8 cellular contexts compared by ENCODE assay signal in the genomic region with DNA sequence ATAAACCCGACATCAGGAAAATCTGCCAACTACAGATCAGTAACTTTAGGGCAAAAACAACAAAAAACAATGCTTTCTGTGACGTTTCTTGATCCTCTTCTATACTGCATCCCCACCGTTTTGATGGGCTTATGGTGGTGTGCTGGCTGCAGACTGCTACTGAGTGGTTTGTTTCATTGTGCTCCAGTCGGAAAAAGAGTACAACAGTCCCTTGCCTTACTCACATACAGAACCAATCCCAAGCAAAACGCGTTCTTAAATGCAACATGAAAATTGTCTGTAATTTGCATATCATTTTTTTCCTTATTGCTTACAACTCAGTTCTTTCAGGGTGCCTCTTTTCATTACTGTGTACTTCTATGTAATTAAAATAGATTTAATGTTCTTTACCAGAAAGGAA. TPM values are rescaled to one million over a fixed set of nuclear protein-coding genes. Genes with fewer than 3 reads are reported as not detected.
A peak's percentile ranks its signal among the peaks of the same experiment; 100 is the strongest.
DNase-seq lines count a peak whose midpoint lies in the region; ATAC-seq, FAIRE-seq and TF ChIP-seq lines count a peak whose summit lies in the region.
"Had no signal": no experiment of that assay in that cellular context is flagged by ENCODE, and none has a peak within 500 bp of the region (broad histone marks: within the 10 kb centered on the region; RNA-seq: fewer than 3 reads in every experiment).

No MANE protein-coding gene starts in this region.

- no peak for TF ChIP-seq POLR2A in endothelial cell of umbilical vein (IDR thresholded peaks at IDR 0.05; ENCODE audit: low read depth, low read length)

- DNase-seq in HAP-1 (ENCODE audit: low spot score in 2 of 2) (peak in 1 of 2 experiments; percentile 28), PC-9 (no peak), endothelial cell of umbilical vein (ENCODE audit: low read depth, low spot score) (peak; percentile 54), iPS-NIHi11 (ENCODE audit: low spot score) (no peak), NCI-H128 (lab: John Stamatoyannopoulos, UW; ENCODE audit: unreplicated experiment) (no peak)

- BruUV-seq in PC-9 (replicated peaks; lab: Mats Ljungman, UMichigan) (no TSS peak), endothelial cell of umbilical vein (replicated peaks; lab: Mats Ljungman, UMichigan) (no TSS peak)

- dilution Hi-C loops in endothelial cell of umbilical vein (cut with MboI; ENCODE audit: extremely low pct_ligation_motif_present, low sequenced_read_pairs): no loop called here

- H3K27me3 ChIP-seq in HAP-1 (ENCODE audit: low read depth) (no peaks in the 10 kb centered on the region), PC-9 (ENCODE audit: insufficient read depth, low read depth) (no peaks in the 10 kb centered on the region), endothelial cell of umbilical vein (ENCODE audit: control insufficient read depth in 2 of 2, insufficient read depth in 2 of 2, low read length in 2 of 2) (no peaks in the 10 kb centered on the region), neutrophil (no peaks in the 10 kb centered on the region)

- H3K9me3 ChIP-seq in HAP-1 (no peaks in the 10 kb centered on the region), PC-9 (ENCODE audit: insufficient read depth, low read depth) (no peaks in the 10 kb centered on the region), endothelial cell of umbilical vein (replicated peaks; ENCODE audit: control insufficient read depth, insufficient read depth, low read length) (no peaks in the 10 kb centered on the region), neutrophil (no peaks in the 10 kb centered on the region)

- POLR2A ChIA-PET in PC-9 (lab: Charles Lee; ENCODE audit: unreplicated experiment) (no interaction called here), endothelial cell of umbilical vein (lab: Charles Lee) (no interaction called here)

- H3K4me3 ChIP-seq in HAP-1: peak overlapping the region; percentile 69
- peak overlapping the region; percentile 85 for H3K4me3 ChIP-seq in PC-9
- H3K4me3 ChIP-seq in endothelial cell of umbilical vein (replicated peaks in 1 of 3; ENCODE audit: insufficient read depth in 1 of 3, low read depth in 1 of 3, low read length in 3 of 3): peak overlapping the region; percentile 71 to 100 (median 92)
- peak overlapping the region; percentile 84 to 93 for H3K4me3 ChIP-seq in neutrophil (ENCODE audit: low read depth in 1 of 2, low read length in 1 of 2)

- no peak for ATAC-seq in HG02973 (IDR thresholded peaks at IDR 0.05; ENCODE audit: unreplicated experiment)

- intact Hi-C loops in PC-9 (cut with micrococcal nuclease; ENCODE audit: unreplicated experiment) (loop anchor here (2.0 to 10.0 kb wide), 3 partner anchors 233 to 683 kb away; no protein-coding TSS in a partner anchor), endothelial cell of umbilical vein (cut with micrococcal nuclease) (loop anchor here (1.0 to 5.0 kb wide), 5 partner anchors 23 to 382 kb away; no protein-coding TSS in a partner anchor)

- H3K27ac ChIP-seq in PC-9: peak overlapping the region; percentile 99; the same call in 1 of the 2 replicates
- peak overlapping the region; percentile 79 for H3K27ac ChIP-seq in endothelial cell of umbilical vein (ENCODE audit: insufficient read depth, low read depth, low read length)
- peak overlapping the region; percentile 92 for H3K27ac ChIP-seq in neutrophil

- TF ChIP-seq CTCF in PC-9 (conservative IDR thresholded peaks at IDR 0.05) (no peak), endothelial cell of umbilical vein (IDR thresholded peaks at IDR 0.05; ENCODE audit: extremely low read depth in 1 of 2, insufficient read depth in 1 of 2, low read depth in 1 of 2, low read length in 2 of 2) (no peak), neutrophil (IDR thresholded peaks at IDR 0.05) (no peak)

- H3K9ac ChIP-seq in endothelial cell of umbilical vein (replicated peaks; ENCODE audit: extremely low read depth, insufficient read depth, low read length): peak overlapping the region; percentile 98

- H3K36me3 ChIP-seq in HAP-1 (replicated peaks) (no peaks in the 10 kb centered on the region), PC-9 (ENCODE audit: low read depth) (peaks cover 13% of the 10 kb centered on the region; the same call in 1 of the 2 replicates), endothelial cell of umbilical vein (ENCODE audit: control insufficient read depth in 2 of 2, extremely low read depth in 1 of 2, insufficient read depth in 2 of 2, low read length in 2 of 2) (peaks cover 0 to 2% of the 10 kb centered on the region in 2 experiments), neutrophil (no peaks in the 10 kb centered on the region)

- peak; percentile 76 for FAIRE-seq in endothelial cell of umbilical vein (lab: Jason Lieb, UNC)
- FAIRE-seq: TTC549 had no signal

- H2AFZ ChIP-seq in PC-9 (no peak overlapping the region), endothelial cell of umbilical vein (ENCODE audit: low read depth, low read length) (no peak overlapping the region)

- H3K79me2 ChIP-seq in PC-9 (ENCODE audit: low read depth) (peaks cover 70% of the 10 kb centered on the region), endothelial cell of umbilical vein (ENCODE audit: control insufficient read depth, insufficient read depth, low read length) (peaks cover 70% of the 10 kb centered on the region)

- H4K20me1 ChIP-seq in PC-9 (ENCODE audit: insufficient read depth) (peaks cover 4% of the 10 kb centered on the region; the same call in 1 of the 2 replicates), endothelial cell of umbilical vein (replicated peaks; ENCODE audit: control insufficient read depth, extremely low read depth, insufficient read depth, low read length) (peaks cover 2% of the 10 kb centered on the region)

- H3K4me2 ChIP-seq in PC-9: peak overlapping the region; percentile 94
- peak overlapping the region; percentile 99 for H3K4me2 ChIP-seq in endothelial cell of umbilical vein (ENCODE audit: insufficient read depth, low read length)

- in situ Hi-C loops in HAP-1 (cut with MboI; ENCODE audit: low sequenced_read_pairs): no loop called here

- peaks cover 18% of the 10 kb centered on the region; the same call in 1 of the 2 replicates for H3F3A ChIP-seq in PC-9 (ENCODE audit: insufficient read depth, low read depth)

- H3K4me1 ChIP-seq in HAP-1: peaks cover 12% of the 10 kb centered on the region
- H3K4me1 ChIP-seq in PC-9 (replicated peaks; ENCODE audit: insufficient read depth): peaks cover 42% of the 10 kb centered on the region
- peaks cover 23% of the 10 kb centered on the region for H3K4me1 ChIP-seq in endothelial cell of umbilical vein (ENCODE audit: control insufficient read depth, extremely low read depth, insufficient read depth, low read length)
- peaks cover 71 to 72% of the 10 kb centered on the region in 2 experiments for H3K4me1 ChIP-seq in neutrophil (ENCODE audit: control insufficient read depth in 1 of 2, insufficient read depth in 1 of 2, low read depth in 1 of 2, low read length in 1 of 2)

- CTCF ChIA-PET in PC-9 (lab: Charles Lee): no interaction called here
- CTCF ChIA-PET in endothelial cell of umbilical vein (lab: Charles Lee): no interaction called here

- H3K9me2 ChIP-seq in PC-9 (ENCODE audit: insufficient read depth): no peaks in the 10 kb centered on the region

- H3K9me1 ChIP-seq in endothelial cell of umbilical vein (replicated peaks; ENCODE audit: control insufficient read depth, extremely low read depth, insufficient read depth, low read length): no peaks in the 10 kb centered on the region

TF ChIP-seq in endothelial cell of umbilical vein, 7 proteins besides CTCF, POLR2A, EP300 and RAD21:
- TF ChIP-seq FOS (IDR thresholded peaks at IDR 0.05; ENCODE audit: borderline replicate concordance, insufficient read depth, low read length) (no peak), EZH2 (IDR thresholded peaks at IDR 0.05; ENCODE audit: borderline replicate concordance, low read depth, low read length, severe bottlenecking) (no peak), JUN (IDR thresholded peaks at IDR 0.05; ENCODE audit: borderline replicate concordance, insufficient read depth, insufficient read length, low read depth) (no peak), MYC (IDR thresholded peaks at IDR 0.05; ENCODE audit: low read depth, low read length) (no peak), GATA2 (IDR thresholded peaks at IDR 0.05; ENCODE audit: insufficient read depth, insufficient read length, low read depth, low read length) (no peak), POLR2AphosphoS5 (IDR thresholded peaks at IDR 0.05; ENCODE audit: insufficient read depth, low read depth, low read length) (peak; percentile 15)
- TF ChIP-seq, protein P1, sequence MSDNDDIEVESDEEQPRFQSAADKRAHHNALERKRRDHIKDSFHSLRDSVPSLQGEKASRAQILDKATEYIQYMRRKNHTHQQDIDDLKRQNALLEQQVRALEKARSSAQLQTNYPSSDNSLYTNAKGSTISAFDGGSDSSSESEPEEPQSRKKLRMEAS (IDR thresholded peaks at IDR 0.05; ENCODE audit: insufficient read depth, insufficient read length): no peak

RNA-seq across cellular contexts. Expression of gene ETV6, which starts 2.3 kb away (rescaled TPM):
- total RNA-seq in PC-9 (2021) (52.1 and 62.8 TPM in 2 replicates), endothelial cell of umbilical vein (56.1 and 57.1 TPM in 2 replicates)
- polyA plus RNA-seq in endothelial cell of umbilical vein: 13.4 and 15.9 TPM in 2 replicates
- polyA plus RNA-seq in endothelial cell of umbilical vein (2011; cell fraction: cytosol; rRNA removed): 12.6 and 13.4 TPM in 2 replicates
- 76.2 and 88.8 TPM in 2 replicates for polyA plus RNA-seq in endothelial cell of umbilical vein (2011; cell fraction: nucleus; rRNA removed)
- 14.9 and 18.7 TPM in 2 replicates for polyA plus RNA-seq in endothelial cell of umbilical vein (2012)
- polyA minus RNA-seq in endothelial cell of umbilical vein: 44.6 and 47.9 TPM in 2 replicates
- polyA minus RNA-seq in endothelial cell of umbilical vein (2011; cell fraction: cytosol; rRNA and poly(A)+ RNA removed): 5.8 TPM
- 104 and 139 TPM in 2 replicates for polyA minus RNA-seq in endothelial cell of umbilical vein (2011; cell fraction: nucleus; rRNA and poly(A)+ RNA removed)
